1 cellular context compared by ENCODE assay signal in the genomic region with DNA sequence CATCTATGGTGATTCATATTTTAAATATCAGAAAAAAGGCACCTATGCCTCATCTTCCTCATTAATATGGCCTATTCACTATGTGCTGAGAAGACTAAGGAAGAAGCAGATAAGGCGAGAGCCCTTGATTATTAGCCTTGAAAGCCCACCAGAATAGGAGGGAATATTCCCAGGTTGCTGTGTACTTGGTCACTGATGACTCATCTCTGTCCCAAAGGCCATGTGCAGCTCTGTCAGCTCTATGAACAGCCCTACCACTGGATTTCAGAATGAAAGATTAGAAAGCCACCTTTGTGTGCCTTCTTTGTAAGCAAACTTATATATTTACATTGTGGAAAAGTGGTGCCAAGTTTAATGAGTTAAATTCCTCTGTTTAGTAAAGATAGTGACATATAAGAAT.
TF ChIP-seq lines count a peak whose summit lies in the region.

No MANE protein-coding gene starts in this region.

TF ChIP-seq in HepG2, 621 proteins besides CTCF, POLR2A, EP300 and RAD21 (continued from another document):
- TF ChIP-seq ZFP41 (CRISPR knock-in tag; IDR thresholded peaks at IDR 0.05; ENCODE audit: borderline replicate concordance) (no peak), POLR2AphosphoS2 (IDR thresholded peaks at IDR 0.05; ENCODE audit: low read depth, low read length) (no peak), ZNF383 (CRISPR knock-in tag; IDR thresholded peaks at IDR 0.05; ENCODE audit: borderline replicate concordance) (no peak), CREB1 (IDR thresholded peaks at IDR 0.05) (no peak; the same call in 1 of the 2 replicates), CREB1 (CRISPR knock-in tag; IDR thresholded peaks at IDR 0.05) (no peak), SP140L (CRISPR knock-in tag; IDR thresholded peaks at IDR 0.05; ENCODE audit: borderline replicate concordance) (no peak), MAFG (CRISPR knock-in tag; IDR thresholded peaks at IDR 0.05) (no peak), ZNF335 (CRISPR knock-in tag; IDR thresholded peaks at IDR 0.05) (no peak), ZNF292 (CRISPR knock-in tag; IDR thresholded peaks at IDR 0.05; ENCODE audit: borderline replicate concordance, low read depth) (no peak), ZKSCAN5 (CRISPR knock-in tag; IDR thresholded peaks at IDR 0.05) (no peak), MXI1 (IDR thresholded peaks at IDR 0.05; ENCODE audit: borderline replicate concordance, low read depth, low read length) (peak; percentile 56; the same call in 1 of the 3 replicates), JUND (CRISPR knock-in tag; IDR thresholded peaks at IDR 0.05) (peak; percentile 78), ZNF274 (CRISPR knock-in tag; IDR thresholded peaks at IDR 0.05) (no peak), ZNF598 (CRISPR knock-in tag; IDR thresholded peaks at IDR 0.05; ENCODE audit: borderline replicate concordance) (no peak), ARNT (IDR thresholded peaks at IDR 0.05) (no peak), DNMT1 (CRISPR knock-in tag; IDR thresholded peaks at IDR 0.05) (no peak), TCF12 (IDR thresholded peaks at IDR 0.05) (no peak), TCF12 (CRISPR knock-in tag; IDR thresholded peaks at IDR 0.05) (no peak), RFX5 (IDR thresholded peaks at IDR 0.05; ENCODE audit: low read depth, low read length) (peak; percentile 55; the same call in 1 of the 2 replicates), NFYC (CRISPR knock-in tag; IDR thresholded peaks at IDR 0.05) (no peak), JUNB (CRISPR knock-in tag; IDR thresholded peaks at IDR 0.05; ENCODE audit: borderline replicate concordance) (peak; percentile 62; the same call in 1 of the 2 replicates), ZNF101 (CRISPR knock-in tag; IDR thresholded peaks at IDR 0.05; ENCODE audit: borderline replicate concordance, low read depth) (no peak), KAT2B (IDR thresholded peaks at IDR 0.05; ENCODE audit: borderline replicate concordance, low read depth, low read length) (no peak), KMT2B (CRISPR knock-in tag; IDR thresholded peaks at IDR 0.05) (no peak), MED13 (CRISPR knock-in tag; IDR thresholded peaks at IDR 0.05) (no peak), DNMT3B (CRISPR knock-in tag; conservative IDR thresholded peaks at IDR 0.05) (no peak), PHF21A (CRISPR knock-in tag; IDR thresholded peaks at IDR 0.05) (0 out of 2 replicates have a peak, but pooled peaks have one; percentile 24), ZNF44 (CRISPR knock-in tag; IDR thresholded peaks at IDR 0.05) (no peak), JUN (CRISPR knock-in tag; IDR thresholded peaks at IDR 0.05) (0 out of 2 replicates have a peak, but pooled peaks have one; percentile 44), TP53 (CRISPR knock-in tag; conservative IDR thresholded peaks at IDR 0.05) (no peak), ZNF543 (CRISPR knock-in tag; IDR thresholded peaks at IDR 0.05) (no peak), TGIF2 (CRISPR knock-in tag; IDR thresholded peaks at IDR 0.05) (peak; percentile 78; the same call in 1 of the 2 replicates), CENPT (CRISPR knock-in tag; IDR thresholded peaks at IDR 0.05; ENCODE audit: low read depth) (no peak), SIN3A (IDR thresholded peaks at IDR 0.05; ENCODE audit: borderline replicate concordance, low read depth, low read length) (no peak), KAT7 (CRISPR knock-in tag; IDR thresholded peaks at IDR 0.05; ENCODE audit: borderline replicate concordance) (no peak), FOXA1 (IDR thresholded peaks at IDR 0.05) (no peak), FOXA1 (CRISPR knock-in tag; IDR thresholded peaks at IDR 0.05) (no peak), HMG20A (CRISPR knock-in tag; IDR thresholded peaks at IDR 0.05; ENCODE audit: borderline replicate concordance) (peak; percentile 33; the same call in 1 of the 2 replicates), SRY (CRISPR knock-in tag; IDR thresholded peaks at IDR 0.05) (no peak), ZNF235 (CRISPR knock-in tag; IDR thresholded peaks at IDR 0.05; ENCODE audit: borderline replicate concordance) (no peak), ZMYM3 (CRISPR knock-in tag; IDR thresholded peaks at IDR 0.05) (no peak)
- TF ChIP-seq, protein P1, sequence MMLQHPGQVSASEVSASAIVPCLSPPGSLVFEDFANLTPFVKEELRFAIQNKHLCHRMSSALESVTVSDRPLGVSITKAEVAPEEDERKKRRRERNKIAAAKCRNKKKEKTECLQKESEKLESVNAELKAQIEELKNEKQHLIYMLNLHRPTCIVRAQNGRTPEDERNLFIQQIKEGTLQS (CRISPR knock-in tag; IDR thresholded peaks at IDR 0.05): peak; percentile 83
- TF ChIP-seq, protein P2, sequence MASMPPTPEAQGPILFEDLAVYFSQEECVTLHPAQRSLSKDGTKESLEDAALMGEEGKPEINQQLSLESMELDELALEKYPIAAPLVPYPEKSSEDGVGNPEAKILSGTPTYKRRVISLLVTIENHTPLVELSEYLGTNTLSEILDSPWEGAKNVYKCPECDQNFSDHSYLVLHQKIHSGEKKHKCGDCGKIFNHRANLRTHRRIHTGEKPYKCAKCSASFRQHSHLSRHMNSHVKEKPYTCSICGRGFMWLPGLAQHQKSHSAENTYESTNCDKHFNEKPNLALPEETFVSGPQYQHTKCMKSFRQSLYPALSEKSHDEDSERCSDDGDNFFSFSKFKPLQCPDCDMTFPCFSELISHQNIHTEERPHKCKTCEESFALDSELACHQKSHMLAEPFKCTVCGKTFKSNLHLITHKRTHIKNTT (CRISPR knock-in tag; IDR thresholded peaks at IDR 0.05): no peak
- TF ChIP-seq, protein P3, sequence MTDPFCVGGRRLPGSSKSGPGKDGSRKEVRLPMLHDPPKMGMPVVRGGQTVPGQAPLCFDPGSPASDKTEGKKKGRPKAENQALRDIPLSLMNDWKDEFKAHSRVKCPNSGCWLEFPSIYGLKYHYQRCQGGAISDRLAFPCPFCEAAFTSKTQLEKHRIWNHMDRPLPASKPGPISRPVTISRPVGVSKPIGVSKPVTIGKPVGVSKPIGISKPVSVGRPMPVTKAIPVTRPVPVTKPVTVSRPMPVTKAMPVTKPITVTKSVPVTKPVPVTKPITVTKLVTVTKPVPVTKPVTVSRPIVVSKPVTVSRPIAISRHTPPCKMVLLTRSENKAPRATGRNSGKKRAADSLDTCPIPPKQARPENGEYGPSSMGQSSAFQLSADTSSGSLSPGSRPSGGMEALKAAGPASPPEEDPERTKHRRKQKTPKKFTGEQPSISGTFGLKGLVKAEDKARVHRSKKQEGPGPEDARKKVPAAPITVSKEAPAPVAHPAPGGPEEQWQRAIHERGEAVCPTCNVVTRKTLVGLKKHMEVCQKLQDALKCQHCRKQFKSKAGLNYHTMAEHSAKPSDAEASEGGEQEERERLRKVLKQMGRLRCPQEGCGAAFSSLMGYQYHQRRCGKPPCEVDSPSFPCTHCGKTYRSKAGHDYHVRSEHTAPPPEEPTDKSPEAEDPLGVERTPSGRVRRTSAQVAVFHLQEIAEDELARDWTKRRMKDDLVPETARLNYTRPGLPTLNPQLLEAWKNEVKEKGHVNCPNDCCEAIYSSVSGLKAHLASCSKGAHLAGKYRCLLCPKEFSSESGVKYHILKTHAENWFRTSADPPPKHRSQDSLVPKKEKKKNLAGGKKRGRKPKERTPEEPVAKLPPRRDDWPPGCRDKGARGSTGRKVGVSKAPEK (CRISPR knock-in tag; IDR thresholded peaks at IDR 0.05; ENCODE audit: borderline replicate concordance): no peak
- TF ChIP-seq, protein P4, sequence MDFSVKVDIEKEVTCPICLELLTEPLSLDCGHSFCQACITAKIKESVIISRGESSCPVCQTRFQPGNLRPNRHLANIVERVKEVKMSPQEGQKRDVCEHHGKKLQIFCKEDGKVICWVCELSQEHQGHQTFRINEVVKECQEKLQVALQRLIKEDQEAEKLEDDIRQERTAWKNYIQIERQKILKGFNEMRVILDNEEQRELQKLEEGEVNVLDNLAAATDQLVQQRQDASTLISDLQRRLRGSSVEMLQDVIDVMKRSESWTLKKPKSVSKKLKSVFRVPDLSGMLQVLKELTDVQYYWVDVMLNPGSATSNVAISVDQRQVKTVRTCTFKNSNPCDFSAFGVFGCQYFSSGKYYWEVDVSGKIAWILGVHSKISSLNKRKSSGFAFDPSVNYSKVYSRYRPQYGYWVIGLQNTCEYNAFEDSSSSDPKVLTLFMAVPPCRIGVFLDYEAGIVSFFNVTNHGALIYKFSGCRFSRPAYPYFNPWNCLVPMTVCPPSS (IDR thresholded peaks at IDR 0.05): no peak
- TF ChIP-seq, protein P5, sequence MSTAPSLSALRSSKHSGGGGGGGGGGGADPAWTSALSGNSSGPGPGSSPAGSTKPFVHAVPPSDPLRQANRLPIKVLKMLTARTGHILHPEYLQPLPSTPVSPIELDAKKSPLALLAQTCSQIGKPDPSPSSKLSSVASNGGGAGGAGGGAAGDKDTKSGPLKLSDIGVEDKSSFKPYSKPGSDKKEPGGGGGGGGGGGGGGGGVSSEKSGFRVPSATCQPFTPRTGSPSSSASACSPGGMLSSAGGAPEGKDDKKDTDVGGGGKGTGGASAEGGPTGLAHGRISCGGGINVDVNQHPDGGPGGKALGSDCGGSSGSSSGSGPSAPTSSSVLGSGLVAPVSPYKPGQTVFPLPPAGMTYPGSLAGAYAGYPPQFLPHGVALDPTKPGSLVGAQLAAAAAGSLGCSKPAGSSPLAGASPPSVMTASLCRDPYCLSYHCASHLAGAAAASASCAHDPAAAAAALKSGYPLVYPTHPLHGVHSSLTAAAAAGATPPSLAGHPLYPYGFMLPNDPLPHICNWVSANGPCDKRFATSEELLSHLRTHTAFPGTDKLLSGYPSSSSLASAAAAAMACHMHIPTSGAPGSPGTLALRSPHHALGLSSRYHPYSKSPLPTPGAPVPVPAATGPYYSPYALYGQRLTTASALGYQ (CRISPR knock-in tag; IDR thresholded peaks at IDR 0.05): no peak
- TF ChIP-seq, protein P6, sequence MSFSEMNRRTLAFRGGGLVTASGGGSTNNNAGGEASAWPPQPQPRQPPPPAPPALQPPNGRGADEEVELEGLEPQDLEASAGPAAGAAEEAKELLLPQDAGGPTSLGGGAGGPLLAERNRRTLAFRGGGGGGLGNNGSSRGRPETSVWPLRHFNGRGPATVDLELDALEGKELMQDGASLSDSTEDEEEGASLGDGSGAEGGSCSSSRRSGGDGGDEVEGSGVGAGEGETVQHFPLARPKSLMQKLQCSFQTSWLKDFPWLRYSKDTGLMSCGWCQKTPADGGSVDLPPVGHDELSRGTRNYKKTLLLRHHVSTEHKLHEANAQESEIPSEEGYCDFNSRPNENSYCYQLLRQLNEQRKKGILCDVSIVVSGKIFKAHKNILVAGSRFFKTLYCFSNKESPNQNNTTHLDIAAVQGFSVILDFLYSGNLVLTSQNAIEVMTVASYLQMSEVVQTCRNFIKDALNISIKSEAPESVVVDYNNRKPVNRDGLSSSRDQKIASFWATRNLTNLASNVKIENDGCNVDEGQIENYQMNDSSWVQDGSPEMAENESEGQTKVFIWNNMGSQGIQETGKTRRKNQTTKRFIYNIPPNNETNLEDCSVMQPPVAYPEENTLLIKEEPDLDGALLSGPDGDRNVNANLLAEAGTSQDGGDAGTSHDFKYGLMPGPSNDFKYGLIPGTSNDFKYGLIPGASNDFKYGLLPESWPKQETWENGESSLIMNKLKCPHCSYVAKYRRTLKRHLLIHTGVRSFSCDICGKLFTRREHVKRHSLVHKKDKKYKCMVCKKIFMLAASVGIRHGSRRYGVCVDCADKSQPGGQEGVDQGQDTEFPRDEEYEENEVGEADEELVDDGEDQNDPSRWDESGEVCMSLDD (CRISPR knock-in tag; IDR thresholded peaks at IDR 0.05; ENCODE audit: borderline replicate concordance): no peak
- TF ChIP-seq, protein P7, sequence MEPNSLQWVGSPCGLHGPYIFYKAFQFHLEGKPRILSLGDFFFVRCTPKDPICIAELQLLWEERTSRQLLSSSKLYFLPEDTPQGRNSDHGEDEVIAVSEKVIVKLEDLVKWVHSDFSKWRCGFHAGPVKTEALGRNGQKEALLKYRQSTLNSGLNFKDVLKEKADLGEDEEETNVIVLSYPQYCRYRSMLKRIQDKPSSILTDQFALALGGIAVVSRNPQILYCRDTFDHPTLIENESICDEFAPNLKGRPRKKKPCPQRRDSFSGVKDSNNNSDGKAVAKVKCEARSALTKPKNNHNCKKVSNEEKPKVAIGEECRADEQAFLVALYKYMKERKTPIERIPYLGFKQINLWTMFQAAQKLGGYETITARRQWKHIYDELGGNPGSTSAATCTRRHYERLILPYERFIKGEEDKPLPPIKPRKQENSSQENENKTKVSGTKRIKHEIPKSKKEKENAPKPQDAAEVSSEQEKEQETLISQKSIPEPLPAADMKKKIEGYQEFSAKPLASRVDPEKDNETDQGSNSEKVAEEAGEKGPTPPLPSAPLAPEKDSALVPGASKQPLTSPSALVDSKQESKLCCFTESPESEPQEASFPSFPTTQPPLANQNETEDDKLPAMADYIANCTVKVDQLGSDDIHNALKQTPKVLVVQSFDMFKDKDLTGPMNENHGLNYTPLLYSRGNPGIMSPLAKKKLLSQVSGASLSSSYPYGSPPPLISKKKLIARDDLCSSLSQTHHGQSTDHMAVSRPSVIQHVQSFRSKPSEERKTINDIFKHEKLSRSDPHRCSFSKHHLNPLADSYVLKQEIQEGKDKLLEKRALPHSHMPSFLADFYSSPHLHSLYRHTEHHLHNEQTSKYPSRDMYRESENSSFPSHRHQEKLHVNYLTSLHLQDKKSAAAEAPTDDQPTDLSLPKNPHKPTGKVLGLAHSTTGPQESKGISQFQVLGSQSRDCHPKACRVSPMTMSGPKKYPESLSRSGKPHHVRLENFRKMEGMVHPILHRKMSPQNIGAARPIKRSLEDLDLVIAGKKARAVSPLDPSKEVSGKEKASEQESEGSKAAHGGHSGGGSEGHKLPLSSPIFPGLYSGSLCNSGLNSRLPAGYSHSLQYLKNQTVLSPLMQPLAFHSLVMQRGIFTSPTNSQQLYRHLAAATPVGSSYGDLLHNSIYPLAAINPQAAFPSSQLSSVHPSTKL (CRISPR knock-in tag; IDR thresholded peaks at IDR 0.05): peak; percentile 41; the same call in 1 of the 2 replicates
